In genomic region chr1:8408151-8408839, GRCh38 we compare ENCODE assay signal across 7 cellular contexts.
DNase-seq lines count a peak whose midpoint lies in the region; ATAC-seq, FAIRE-seq and TF ChIP-seq lines count a peak whose summit lies in the region.

No MANE protein-coding gene starts in this region.

- no peak for TF ChIP-seq CTCF in astrocyte (IDR thresholded peaks at IDR 0.05; ENCODE audit: insufficient read depth, low read depth, low read length)

- no peaks in the 10 kb centered on the region for H3K27me3 Mint-ChIP-seq in astrocyte (ENCODE audit: low read depth, unreplicated experiment)

- intact Hi-C loops in left colon (cut with DNase I, micrococcal nuclease): no loop called here

- ATAC-seq in left colon (peak; percentile 67), GM21723 (IDR thresholded peaks at IDR 0.05; ENCODE audit: unreplicated experiment) (no peak)

- H3K9ac ChIP-seq in HUES64 (ENCODE audit: low read depth, low read length) (peak overlapping the region; percentile 53; the same call in 1 of the 2 replicates), astrocyte (ENCODE audit: low read length) (peak overlapping the region; percentile 69), subcutaneous abdominal adipose tissue (ENCODE audit: low read length in 5 of 5) (peak overlapping the region; percentile 62 to 92 (median 82))

- no peak overlapping the region for H2AFZ ChIP-seq in astrocyte (ENCODE audit: low read depth, low read length)

- peaks cover 1% of the 10 kb centered on the region for H3K9me3 Mint-ChIP-seq in astrocyte (ENCODE audit: unreplicated experiment)

- DNase-seq in astrocyte (ENCODE audit: low read depth) (peak; percentile 87), left colon (peak; percentile 74 to 83), amniotic stem cell (lab: John Stamatoyannopoulos, UW) (no peak), NCI-H2107 (lab: John Stamatoyannopoulos, UW) (no peak)

- H3K27ac ChIP-seq in HUES64 (ENCODE audit: low read depth, low read length) (peak overlapping the region; percentile 65), astrocyte (ENCODE audit: low read depth, low read length) (peak overlapping the region; percentile 71), subcutaneous abdominal adipose tissue (ENCODE audit: low read depth, low read length) (peak overlapping the region; percentile 100)

- H3K79me2 ChIP-seq in astrocyte (ENCODE audit: insufficient read depth, low read length): peaks cover 79% of the 10 kb centered on the region

- H3K27me3 ChIP-seq in HUES64 (ENCODE audit: insufficient read depth, low read length) (no peaks in the 10 kb centered on the region), astrocyte (ENCODE audit: insufficient read depth, low read length) (no peaks in the 10 kb centered on the region), subcutaneous abdominal adipose tissue (ENCODE audit: control insufficient read depth in 5 of 5, insufficient read depth in 4 of 5, low read length in 5 of 5) (no peaks in the 10 kb centered on the region)

- peak overlapping the region; percentile 35 for H3K27ac Mint-ChIP-seq in astrocyte (ENCODE audit: unreplicated experiment)

- H3K36me3 Mint-ChIP-seq in astrocyte (ENCODE audit: low read depth, unreplicated experiment): peaks cover 20% of the 10 kb centered on the region

- WGBS in HUES64: 55% methylated on average over 7 of the region's 9 CpGs

- H4K20me1 ChIP-seq in astrocyte (ENCODE audit: insufficient read depth, low read length): peaks cover 8% of the 10 kb centered on the region

- H3K4me2 ChIP-seq in astrocyte (ENCODE audit: low read length): peak overlapping the region; percentile 53

- H3K9me3 ChIP-seq in HUES64 (ENCODE audit: insufficient read depth, low read depth, low read length) (no peaks in the 10 kb centered on the region), astrocyte (ENCODE audit: insufficient read depth, low read depth, low read length) (no peaks in the 10 kb centered on the region), subcutaneous abdominal adipose tissue (ENCODE audit: control insufficient read depth in 5 of 5, low read length in 5 of 5) (no peaks in the 10 kb centered on the region)

- peaks cover 45% of the 10 kb centered on the region for H3K4me1 Mint-ChIP-seq in astrocyte (ENCODE audit: low read depth, unreplicated experiment)

- peak overlapping the region; percentile 18; the same call in 1 of the 2 replicates for H3K4me3 ChIP-seq in HUES64 (ENCODE audit: low read length)
- H3K4me3 ChIP-seq in astrocyte (ENCODE audit: insufficient read depth, low read depth, low read length): peak overlapping the region; percentile 1
- peak overlapping the region; percentile 12 to 46 (median 37) for H3K4me3 ChIP-seq in subcutaneous abdominal adipose tissue (ENCODE audit: low read depth in 1 of 5, low read length in 5 of 5)

- no peak overlapping the region for H3K4me3 Mint-ChIP-seq in astrocyte (ENCODE audit: unreplicated experiment)

- FAIRE-seq in astrocyte (lab: Jason Lieb, UNC): no peak

- H3K4me1 ChIP-seq in HUES64 (ENCODE audit: insufficient read depth, low read length): peaks cover 61% of the 10 kb centered on the region
- peaks cover 45% of the 10 kb centered on the region for H3K4me1 ChIP-seq in astrocyte (ENCODE audit: insufficient read depth, low read length)
- H3K4me1 ChIP-seq in subcutaneous abdominal adipose tissue (ENCODE audit: control insufficient read depth in 5 of 5, insufficient read depth in 5 of 5, low read length in 5 of 5): peaks cover 39 to 74% (median 68%) of the 10 kb centered on the region in 5 donors

- H3K36me3 ChIP-seq in HUES64 (ENCODE audit: insufficient read depth, low read length): peaks cover 15% of the 10 kb centered on the region; the same call in 1 of the 2 replicates
- H3K36me3 ChIP-seq in astrocyte (ENCODE audit: insufficient read depth, low read length): no peaks in the 10 kb centered on the region
- H3K36me3 ChIP-seq in subcutaneous abdominal adipose tissue (ENCODE audit: control insufficient read depth in 5 of 5, insufficient read depth in 5 of 5, low read length in 5 of 5): peaks cover 0 to 28% (median 13%) of the 10 kb centered on the region in 5 donors

Comparison
In these comparisons a context has a peak if more than half of its experiments do, and no peak if none do; other contexts are left out.
1. DNase-seq: peak in astrocyte (single experiment) and left colon (2 of 2); none in amniotic stem cell (single experiment) and NCI-H2107 (single experiment).
2. Peak in every context shown above with its lines, with median percentiles within 50 percentile points of each other: H3K27ac ChIP-seq, H3K4me3 ChIP-seq and H3K9ac ChIP-seq.